7 cellular contexts compared by ENCODE assay signal in genomic region chr2:95911446-95911845, GRCh38.
DNase-seq lines count a peak whose midpoint lies in the region; TF ChIP-seq lines count a peak whose summit lies in the region.
"Not testable (repeated sequence)": the region's sequence is repeated elsewhere in the genome, so short reads cannot be mapped to it uniquely, and the experiment has no call there.

No MANE protein-coding gene starts in this region.

- H3F3A ChIP-seq in GM23248 (ENCODE audit: insufficient read depth) = not testable (repeated sequence)

- H3K9me3 Mint-ChIP-seq in osteocyte (ENCODE audit: unreplicated experiment) = not testable (repeated sequence)

- peaks cover 25% of the 10 kb centered on the region for H3K36me3 Mint-ChIP-seq in osteocyte (ENCODE audit: unreplicated experiment)

- H3K4me2 ChIP-seq in GM23248 (ENCODE audit: unreplicated experiment) = peak overlapping the region; percentile 47

- H3K9ac ChIP-seq in GM23248 = not testable (repeated sequence)

- H3K9me3 ChIP-seq in GM23248 (ENCODE audit: low read depth); MG63: not testable (repeated sequence)

- H3K27me3 ChIP-seq in GM23248 (replicated peaks; ENCODE audit: insufficient read depth); MG63: not testable (repeated sequence)

- H3K36me3 ChIP-seq in GM23248 (ENCODE audit: low read depth) = not testable (repeated sequence)
- peaks cover 23% of the 10 kb centered on the region for H3K36me3 ChIP-seq in MG63

- not testable (repeated sequence) for H3K4me3 ChIP-seq in GM23248; MG63; astrocyte of the spinal cord (ENCODE audit: low read depth, low read length); epithelial cell of esophagus (ENCODE audit: low read length)

- not testable (repeated sequence) for H3K79me2 ChIP-seq in GM23248 (ENCODE audit: insufficient read depth)

- DNase-seq in AG09319 (ENCODE audit: extremely low read depth, low read depth) (peak; percentile 28), GM23248 (peak; percentile 83), MG63 (peak; percentile 21), astrocyte of the spinal cord (ENCODE audit: low read depth, low spot score) (peak; percentile 81), epithelial cell of esophagus (ENCODE audit: low read depth) (peak; percentile 64), glomerular visceral epithelial cell (ENCODE audit: extremely low spot score) (peak; percentile 9)
- not testable (repeated sequence) for DNase-seq in osteocyte (ENCODE audit: extremely low spot score, unreplicated experiment)

- WGBS in GM23248 (ENCODE audit: low coverage in 1 of 2, low lambda C conversion rate in 2 of 2, missing lambda C conversion rate in 2 of 2), 2 experiments = 12 to 13% methylated on average over 5 of the region's 5 CpGs

- not testable (repeated sequence) for H3K4me3 Mint-ChIP-seq in osteocyte (ENCODE audit: unreplicated experiment)

- peaks cover 44% of the 10 kb centered on the region for H3K4me1 Mint-ChIP-seq in osteocyte (ENCODE audit: unreplicated experiment)

- in situ Hi-C loops in GM23248 (cut with MboI); astrocyte of the spinal cord (cut with HindIII; ENCODE audit: low sequenced_read_pairs): not testable (repeated sequence)

- not testable (repeated sequence) for H3K27me3 Mint-ChIP-seq in osteocyte (ENCODE audit: unreplicated experiment)

- H4K20me1 ChIP-seq in GM23248 (ENCODE audit: insufficient read depth) = not testable (repeated sequence)

- peak overlapping the region; percentile 12 for H3K27ac Mint-ChIP-seq in osteocyte (ENCODE audit: unreplicated experiment)

- not testable (repeated sequence) for H3K9me2 ChIP-seq in GM23248 (ENCODE audit: insufficient read depth)

- H2AFZ ChIP-seq in GM23248 = not testable (repeated sequence)

- not testable (repeated sequence) for TF ChIP-seq CTCF in AG09319 (IDR thresholded peaks at IDR 0.05; ENCODE audit: low read depth, low read length); astrocyte of the spinal cord (IDR thresholded peaks at IDR 0.05; ENCODE audit: low read depth, low read length); epithelial cell of esophagus (IDR thresholded peaks at IDR 0.05; ENCODE audit: insufficient read depth, low read depth, low read length, missing control alignments); osteocyte (IDR thresholded peaks at IDR 0.05)

- peaks cover 22% of the 10 kb centered on the region for H3K4me1 ChIP-seq in GM23248 (ENCODE audit: insufficient read depth)

- H3K27ac ChIP-seq in GM23248 = not testable (repeated sequence)
